Comparison of ENCODE assay signal across 1 cellular context in genomic region chr7:5557920-5558401, GRCh38.
A peak's percentile ranks its signal among the peaks of the same experiment; 100 is the strongest.
TF ChIP-seq lines count a peak whose summit lies in the region.

No MANE protein-coding gene starts in this region.

TF ChIP-seq in HepG2, 621 proteins besides CTCF, POLR2A, EP300 and RAD21 (continued from another document and continues in another):
- TF ChIP-seq, protein P1, sequence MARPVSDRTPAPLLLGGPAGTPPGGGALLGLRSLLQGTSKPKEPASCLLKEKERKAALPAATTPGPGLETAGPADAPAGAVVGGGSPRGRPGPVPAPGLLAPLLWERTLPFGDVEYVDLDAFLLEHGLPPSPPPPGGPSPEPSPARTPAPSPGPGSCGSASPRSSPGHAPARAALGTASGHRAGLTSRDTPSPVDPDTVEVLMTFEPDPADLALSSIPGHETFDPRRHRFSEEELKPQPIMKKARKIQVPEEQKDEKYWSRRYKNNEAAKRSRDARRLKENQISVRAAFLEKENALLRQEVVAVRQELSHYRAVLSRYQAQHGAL (CRISPR knock-in tag; IDR thresholded peaks at IDR 0.05; ENCODE audit: not compliant biosample characterization) = no peak
- TF ChIP-seq ZBTB7B (CRISPR knock-in tag; IDR thresholded peaks at IDR 0.05) = peak; percentile 58; the same call in 1 of the 2 replicates
- TF ChIP-seq ATAD3A (CRISPR knock-in tag; IDR thresholded peaks at IDR 0.05) = no peak
- TF ChIP-seq KDM2A (CRISPR knock-in tag; IDR thresholded peaks at IDR 0.05; ENCODE audit: borderline replicate concordance, low read depth) = peak; percentile 65; the same call in 1 of the 2 replicates
- TF ChIP-seq XRCC5 (optimal IDR thresholded peaks at IDR 0.05; ENCODE audit: low read length) = no peak
- TF ChIP-seq AGO2 (optimal IDR thresholded peaks at IDR 0.05; ENCODE audit: low read depth, low read length) = peak; percentile 49
- TF ChIP-seq, protein P2, sequence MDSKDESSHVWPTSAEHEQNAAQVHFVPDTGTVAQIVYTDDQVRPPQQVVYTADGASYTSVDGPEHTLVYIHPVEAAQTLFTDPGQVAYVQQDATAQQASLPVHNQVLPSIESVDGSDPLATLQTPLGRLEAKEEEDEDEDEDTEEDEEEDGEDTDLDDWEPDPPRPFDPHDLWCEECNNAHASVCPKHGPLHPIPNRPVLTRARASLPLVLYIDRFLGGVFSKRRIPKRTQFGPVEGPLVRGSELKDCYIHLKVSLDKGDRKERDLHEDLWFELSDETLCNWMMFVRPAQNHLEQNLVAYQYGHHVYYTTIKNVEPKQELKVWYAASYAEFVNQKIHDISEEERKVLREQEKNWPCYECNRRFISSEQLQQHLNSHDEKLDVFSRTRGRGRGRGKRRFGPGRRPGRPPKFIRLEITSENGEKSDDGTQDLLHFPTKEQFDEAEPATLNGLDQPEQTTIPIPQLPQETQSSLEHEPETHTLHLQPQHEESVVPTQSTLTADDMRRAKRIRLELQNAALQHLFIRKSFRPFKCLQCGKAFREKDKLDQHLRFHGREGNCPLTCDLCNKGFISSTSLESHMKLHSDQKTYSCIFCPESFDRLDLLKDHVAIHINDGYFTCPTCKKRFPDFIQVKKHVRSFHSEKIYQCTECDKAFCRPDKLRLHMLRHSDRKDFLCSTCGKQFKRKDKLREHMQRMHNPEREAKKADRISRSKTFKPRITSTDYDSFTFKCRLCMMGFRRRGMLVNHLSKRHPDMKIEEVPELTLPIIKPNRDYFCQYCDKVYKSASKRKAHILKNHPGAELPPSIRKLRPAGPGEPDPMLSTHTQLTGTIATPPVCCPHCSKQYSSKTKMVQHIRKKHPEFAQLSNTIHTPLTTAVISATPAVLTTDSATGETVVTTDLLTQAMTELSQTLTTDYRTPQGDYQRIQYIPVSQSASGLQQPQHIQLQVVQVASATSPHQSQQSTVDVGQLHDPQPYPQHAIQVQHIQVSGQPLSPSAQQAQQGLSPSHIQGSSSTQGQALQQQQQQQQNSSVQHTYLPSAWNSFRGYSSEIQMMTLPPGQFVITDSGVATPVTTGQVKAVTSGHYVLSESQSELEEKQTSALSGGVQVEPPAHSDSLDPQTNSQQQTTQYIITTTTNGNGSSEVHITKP (CRISPR knock-in tag; IDR thresholded peaks at IDR 0.05; ENCODE audit: low read depth) = no peak
- peak; percentile 56; the same call in 1 of the 2 replicates for TF ChIP-seq HDAC2 (CRISPR knock-in tag; IDR thresholded peaks at IDR 0.05)
- 0 out of 2 replicates have a peak, but pooled peaks have one; percentile 13 for TF ChIP-seq BHLHE40 (IDR thresholded peaks at IDR 0.05; ENCODE audit: low read length)
- TF ChIP-seq MBD4 (IDR thresholded peaks at IDR 0.05; ENCODE audit: borderline replicate concordance, low read length) = no peak
- TF ChIP-seq TAF1 (CRISPR knock-in tag; IDR thresholded peaks at IDR 0.05) = peak; percentile 28; the same call in 1 of the 2 replicates
- TF ChIP-seq, protein P3, sequence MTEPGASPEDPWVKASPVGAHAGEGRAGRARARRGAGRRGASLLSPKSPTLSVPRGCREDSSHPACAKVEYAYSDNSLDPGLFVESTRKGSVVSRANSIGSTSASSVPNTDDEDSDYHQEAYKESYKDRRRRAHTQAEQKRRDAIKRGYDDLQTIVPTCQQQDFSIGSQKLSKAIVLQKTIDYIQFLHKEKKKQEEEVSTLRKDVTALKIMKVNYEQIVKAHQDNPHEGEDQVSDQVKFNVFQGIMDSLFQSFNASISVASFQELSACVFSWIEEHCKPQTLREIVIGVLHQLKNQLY (CRISPR knock-in tag; IDR thresholded peaks at IDR 0.05) = peak; percentile 40; the same call in 1 of the 2 replicates
- no peak for TF ChIP-seq FOSL1 (CRISPR knock-in tag; IDR thresholded peaks at IDR 0.05; ENCODE audit: borderline replicate concordance)
- peak; percentile 5; the same call in 1 of the 2 replicates for TF ChIP-seq CEBPG (CRISPR knock-in tag; IDR thresholded peaks at IDR 0.05)
- no peak for TF ChIP-seq FOXO1 (CRISPR knock-in tag; IDR thresholded peaks at IDR 0.05)
- TF ChIP-seq KDM5B (CRISPR knock-in tag; IDR thresholded peaks at IDR 0.05; ENCODE audit: borderline replicate concordance) = 0 out of 2 replicates have a peak, but pooled peaks have one; percentile 55
- peak; percentile 87 for TF ChIP-seq ZNF629 (CRISPR knock-in tag; conservative IDR thresholded peaks at IDR 0.05)
- peak; percentile 28; the same call in 1 of the 2 replicates for TF ChIP-seq HNF4A (CRISPR knock-in tag; IDR thresholded peaks at IDR 0.05)
- TF ChIP-seq GATAD1 (CRISPR knock-in tag; IDR thresholded peaks at IDR 0.05) = no peak
- peak; percentile 86; the same call in 1 of the 2 replicates for TF ChIP-seq KDM1A (CRISPR knock-in tag; IDR thresholded peaks at IDR 0.05)
- no peak for TF ChIP-seq PAWR (CRISPR knock-in tag; IDR thresholded peaks at IDR 0.05; ENCODE audit: borderline replicate concordance)
- TF ChIP-seq GATAD2A (CRISPR knock-in tag; IDR thresholded peaks at IDR 0.05) = 0 out of 2 replicates have a peak, but pooled peaks have one; percentile 16
- peak; percentile 37 for TF ChIP-seq HNRNPK (IDR thresholded peaks at IDR 0.05; ENCODE audit: low read depth, low read length, poor library complexity, severe bottlenecking)
- TF ChIP-seq ZNF343 (CRISPR knock-in tag; IDR thresholded peaks at IDR 0.05) = no peak
- peak; percentile 36; the same call in 1 of the 2 replicates for TF ChIP-seq ZNF652 (CRISPR knock-in tag; IDR thresholded peaks at IDR 0.05; ENCODE audit: borderline replicate concordance, low read depth)
- peak; percentile 17; the same call in 1 of the 2 replicates for TF ChIP-seq MTA1 (CRISPR knock-in tag; IDR thresholded peaks at IDR 0.05; ENCODE audit: borderline replicate concordance)
- peak; percentile 99 for TF ChIP-seq THRA (CRISPR knock-in tag; IDR thresholded peaks at IDR 0.05; ENCODE audit: borderline replicate concordance)
- no peak for TF ChIP-seq NFATC3 (CRISPR knock-in tag; IDR thresholded peaks at IDR 0.05)
- TF ChIP-seq, protein P4, sequence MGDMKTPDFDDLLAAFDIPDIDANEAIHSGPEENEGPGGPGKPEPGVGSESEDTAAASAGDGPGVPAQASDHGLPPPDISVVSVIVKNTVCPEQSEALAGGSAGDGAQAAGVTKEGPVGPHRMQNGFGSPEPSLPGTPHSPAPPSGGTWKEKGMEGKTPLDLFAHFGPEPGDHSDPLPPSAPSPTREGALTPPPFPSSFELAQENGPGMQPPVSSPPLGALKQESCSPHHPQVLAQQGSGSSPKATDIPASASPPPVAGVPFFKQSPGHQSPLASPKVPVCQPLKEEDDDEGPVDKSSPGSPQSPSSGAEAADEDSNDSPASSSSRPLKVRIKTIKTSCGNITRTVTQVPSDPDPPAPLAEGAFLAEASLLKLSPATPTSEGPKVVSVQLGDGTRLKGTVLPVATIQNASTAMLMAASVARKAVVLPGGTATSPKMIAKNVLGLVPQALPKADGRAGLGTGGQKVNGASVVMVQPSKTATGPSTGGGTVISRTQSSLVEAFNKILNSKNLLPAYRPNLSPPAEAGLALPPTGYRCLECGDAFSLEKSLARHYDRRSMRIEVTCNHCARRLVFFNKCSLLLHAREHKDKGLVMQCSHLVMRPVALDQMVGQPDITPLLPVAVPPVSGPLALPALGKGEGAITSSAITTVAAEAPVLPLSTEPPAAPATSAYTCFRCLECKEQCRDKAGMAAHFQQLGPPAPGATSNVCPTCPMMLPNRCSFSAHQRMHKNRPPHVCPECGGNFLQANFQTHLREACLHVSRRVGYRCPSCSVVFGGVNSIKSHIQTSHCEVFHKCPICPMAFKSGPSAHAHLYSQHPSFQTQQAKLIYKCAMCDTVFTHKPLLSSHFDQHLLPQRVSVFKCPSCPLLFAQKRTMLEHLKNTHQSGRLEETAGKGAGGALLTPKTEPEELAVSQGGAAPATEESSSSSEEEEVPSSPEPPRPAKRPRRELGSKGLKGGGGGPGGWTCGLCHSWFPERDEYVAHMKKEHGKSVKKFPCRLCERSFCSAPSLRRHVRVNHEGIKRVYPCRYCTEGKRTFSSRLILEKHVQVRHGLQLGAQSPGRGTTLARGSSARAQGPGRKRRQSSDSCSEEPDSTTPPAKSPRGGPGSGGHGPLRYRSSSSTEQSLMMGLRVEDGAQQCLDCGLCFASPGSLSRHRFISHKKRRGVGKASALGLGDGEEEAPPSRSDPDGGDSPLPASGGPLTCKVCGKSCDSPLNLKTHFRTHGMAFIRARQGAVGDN (CRISPR knock-in tag; IDR thresholded peaks at IDR 0.05) = peak; percentile 56
- peak; percentile 63 for TF ChIP-seq RBM39 (IDR thresholded peaks at IDR 0.05; ENCODE audit: low read depth, low read length, poor library complexity, severe bottlenecking)
- TF ChIP-seq CHD4 (IDR thresholded peaks at IDR 0.05; ENCODE audit: borderline replicate concordance, low read length) = 0 out of 2 replicates have a peak, but pooled peaks have one; percentile 4
- no peak for TF ChIP-seq KLF11 (CRISPR knock-in tag; IDR thresholded peaks at IDR 0.05)
- no peak for TF ChIP-seq ZNF101 (CRISPR knock-in tag; IDR thresholded peaks at IDR 0.05; ENCODE audit: borderline replicate concordance, low read depth)
- 0 out of 2 replicates have a peak, but pooled peaks have one; percentile 38 for TF ChIP-seq ADNP (CRISPR knock-in tag; IDR thresholded peaks at IDR 0.05)
- TF ChIP-seq NFKB2 (CRISPR knock-in tag; IDR thresholded peaks at IDR 0.05; ENCODE audit: borderline replicate concordance) = 0 out of 2 replicates have a peak, but pooled peaks have one; percentile 4
- TF ChIP-seq NR2F6 (IDR thresholded peaks at IDR 0.05) = 0 out of 2 replicates have a peak, but pooled peaks have one; percentile 6
- peak; percentile 64; the same call in 1 of the 2 replicates for TF ChIP-seq NR2F6 (CRISPR knock-in tag; IDR thresholded peaks at IDR 0.05)
- TF ChIP-seq, protein P5, sequence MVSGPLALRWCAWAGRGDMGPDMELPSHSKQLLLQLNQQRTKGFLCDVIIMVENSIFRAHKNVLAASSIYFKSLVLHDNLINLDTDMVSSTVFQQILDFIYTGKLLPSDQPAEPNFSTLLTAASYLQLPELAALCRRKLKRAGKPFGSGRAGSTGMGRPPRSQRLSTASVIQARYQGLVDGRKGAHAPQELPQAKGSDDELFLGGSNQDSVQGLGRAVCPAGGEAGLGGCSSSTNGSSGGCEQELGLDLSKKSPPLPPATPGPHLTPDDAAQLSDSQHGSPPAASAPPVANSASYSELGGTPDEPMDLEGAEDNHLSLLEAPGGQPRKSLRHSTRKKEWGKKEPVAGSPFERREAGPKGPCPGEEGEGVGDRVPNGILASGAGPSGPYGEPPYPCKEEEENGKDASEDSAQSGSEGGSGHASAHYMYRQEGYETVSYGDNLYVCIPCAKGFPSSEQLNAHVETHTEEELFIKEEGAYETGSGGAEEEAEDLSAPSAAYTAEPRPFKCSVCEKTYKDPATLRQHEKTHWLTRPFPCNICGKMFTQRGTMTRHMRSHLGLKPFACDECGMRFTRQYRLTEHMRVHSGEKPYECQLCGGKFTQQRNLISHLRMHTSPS (CRISPR knock-in tag; IDR thresholded peaks at IDR 0.05; ENCODE audit: low read depth) = peak; percentile 74
- no peak for TF ChIP-seq ZNF224 (CRISPR knock-in tag; IDR thresholded peaks at IDR 0.05)
- TF ChIP-seq, protein P6, sequence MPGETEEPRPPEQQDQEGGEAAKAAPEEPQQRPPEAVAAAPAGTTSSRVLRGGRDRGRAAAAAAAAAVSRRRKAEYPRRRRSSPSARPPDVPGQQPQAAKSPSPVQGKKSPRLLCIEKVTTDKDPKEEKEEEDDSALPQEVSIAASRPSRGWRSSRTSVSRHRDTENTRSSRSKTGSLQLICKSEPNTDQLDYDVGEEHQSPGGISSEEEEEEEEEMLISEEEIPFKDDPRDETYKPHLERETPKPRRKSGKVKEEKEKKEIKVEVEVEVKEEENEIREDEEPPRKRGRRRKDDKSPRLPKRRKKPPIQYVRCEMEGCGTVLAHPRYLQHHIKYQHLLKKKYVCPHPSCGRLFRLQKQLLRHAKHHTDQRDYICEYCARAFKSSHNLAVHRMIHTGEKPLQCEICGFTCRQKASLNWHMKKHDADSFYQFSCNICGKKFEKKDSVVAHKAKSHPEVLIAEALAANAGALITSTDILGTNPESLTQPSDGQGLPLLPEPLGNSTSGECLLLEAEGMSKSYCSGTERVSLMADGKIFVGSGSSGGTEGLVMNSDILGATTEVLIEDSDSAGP (CRISPR knock-in tag; IDR thresholded peaks at IDR 0.05; ENCODE audit: borderline replicate concordance) = peak; percentile 49; the same call in 1 of the 2 replicates
- TF ChIP-seq TP53 (CRISPR knock-in tag; conservative IDR thresholded peaks at IDR 0.05) = no peak
- TF ChIP-seq ZFP36L2 (CRISPR knock-in tag; IDR thresholded peaks at IDR 0.05) = 0 out of 2 replicates have a peak, but pooled peaks have one; percentile 26
- no peak for TF ChIP-seq FOXA1 (IDR thresholded peaks at IDR 0.05)
- TF ChIP-seq FOXA1 (CRISPR knock-in tag; IDR thresholded peaks at IDR 0.05) = peak; percentile 23; the same call in 1 of the 2 replicates
- no peak for TF ChIP-seq JDP2 (CRISPR knock-in tag; IDR thresholded peaks at IDR 0.05; ENCODE audit: borderline replicate concordance)
- TF ChIP-seq ZNF841 (CRISPR knock-in tag; IDR thresholded peaks at IDR 0.05; ENCODE audit: borderline replicate concordance) = no peak
- 0 out of 2 replicates have a peak, but pooled peaks have one; percentile 19 for TF ChIP-seq NCOA2 (CRISPR knock-in tag; IDR thresholded peaks at IDR 0.05)
- TF ChIP-seq, protein P7, sequence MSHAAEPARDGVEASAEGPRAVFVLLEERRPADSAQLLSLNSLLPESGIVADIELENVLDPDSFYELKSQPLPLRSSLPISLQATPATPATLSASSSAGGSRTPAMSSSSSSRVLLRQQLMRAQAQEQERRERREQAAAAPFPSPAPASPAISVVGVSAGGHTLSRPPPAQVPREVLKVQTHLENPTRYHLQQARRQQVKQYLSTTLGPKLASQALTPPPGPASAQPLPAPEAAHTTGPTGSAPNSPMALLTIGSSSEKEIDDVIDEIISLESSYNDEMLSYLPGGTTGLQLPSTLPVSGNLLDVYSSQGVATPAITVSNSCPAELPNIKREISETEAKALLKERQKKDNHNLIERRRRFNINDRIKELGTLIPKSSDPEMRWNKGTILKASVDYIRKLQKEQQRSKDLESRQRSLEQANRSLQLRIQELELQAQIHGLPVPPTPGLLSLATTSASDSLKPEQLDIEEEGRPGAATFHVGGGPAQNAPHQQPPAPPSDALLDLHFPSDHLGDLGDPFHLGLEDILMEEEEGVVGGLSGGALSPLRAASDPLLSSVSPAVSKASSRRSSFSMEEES (CRISPR knock-in tag; IDR thresholded peaks at IDR 0.05) = peak; percentile 64; the same call in 1 of the 2 replicates
- 0 out of 2 replicates have a peak, but pooled peaks have one; percentile 12 for TF ChIP-seq FOSL2 (CRISPR knock-in tag; IDR thresholded peaks at IDR 0.05)
- peak; percentile 88 for TF ChIP-seq HNRNPL (IDR thresholded peaks at IDR 0.05; ENCODE audit: low read depth, low read length)
- peak; percentile 5 for TF ChIP-seq U2AF1 (optimal IDR thresholded peaks at IDR 0.05; ENCODE audit: low read depth, low read length)
